Comparison of ENCODE assay signal across 8 cellular contexts in the genomic region with DNA sequence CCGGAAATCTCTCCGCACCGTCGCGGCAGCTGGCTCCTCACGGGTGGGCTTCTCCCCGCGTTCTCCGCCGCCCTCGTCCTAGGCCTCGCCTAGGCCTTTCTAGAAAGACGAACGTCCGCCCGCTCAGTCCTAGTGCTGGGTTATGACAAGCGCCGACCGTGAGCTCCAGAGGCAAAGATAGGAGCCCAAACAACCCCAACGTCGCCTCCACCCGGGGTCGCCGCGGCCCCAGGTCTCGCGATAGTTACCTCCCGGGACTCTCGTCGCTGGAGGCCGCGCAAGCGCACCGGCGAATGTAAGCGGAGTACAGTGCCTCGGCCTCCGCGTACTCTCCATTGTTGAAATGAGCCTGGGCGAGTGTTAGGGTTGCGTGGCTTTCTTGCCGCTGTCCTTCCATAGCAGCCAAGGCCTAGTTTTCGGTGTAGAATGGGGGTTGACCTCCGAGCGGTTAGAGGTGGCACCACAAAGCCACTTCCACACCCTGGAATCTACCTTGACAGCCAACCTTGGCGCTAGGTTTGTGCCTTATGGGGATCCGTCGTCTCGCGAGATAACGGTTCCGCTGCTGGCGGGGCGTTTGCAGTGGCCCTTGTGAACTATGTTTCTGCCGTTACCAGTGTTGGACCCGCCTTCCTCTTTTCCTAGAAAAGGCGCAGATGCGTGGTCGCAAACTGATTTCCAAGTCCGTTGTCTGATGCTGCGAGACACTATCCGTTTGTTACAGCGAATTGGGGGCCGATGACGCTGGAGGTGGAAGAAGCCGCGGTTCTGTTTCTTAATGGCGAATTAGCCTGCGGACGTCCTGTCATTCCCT. TPM values are rescaled to one million over a fixed set of nuclear protein-coding genes. Genes with fewer than 3 reads are reported as not detected.
DNase-seq lines count a peak whose midpoint lies in the region; ATAC-seq and TF ChIP-seq lines count a peak whose summit lies in the region.

TTC32 (minus strand) TSS at position 526 of the 814 bp plus-strand sequence; CDS start at position 397, 129 bp downstream.

- TSS peak; percentile 95 for BruUV-seq in Calu3 (replicated peaks; lab: Mats Ljungman, UMichigan)

- peak within 1 kb of the TSS; percentile 95 for H3K27ac Mint-ChIP-seq in Calu3 (ENCODE audit: unreplicated experiment)
- H3K27ac Mint-ChIP-seq in activated CD8-positive, alpha-beta memory T cell treated with anti-CD3 and anti-CD28 coated beads, Interleukin-2, amount 10 ng/mL, durations not matched to agents 7 days and 5 days = peak within 1 kb of the TSS; percentile 95

- no peaks in the 10 kb centered on the region for H3K27me3 Mint-ChIP-seq in Calu3 (ENCODE audit: unreplicated experiment)
- H3K27me3 Mint-ChIP-seq in activated CD8-positive, alpha-beta memory T cell treated with anti-CD3 and anti-CD28 coated beads, Interleukin-2, amount 10 ng/mL, durations not matched to agents 7 days and 5 days = peaks cover 13% of the 10 kb centered on the region

- no peaks in the 10 kb centered on the region for H3K4me1 Mint-ChIP-seq in Calu3 (ENCODE audit: low read depth, unreplicated experiment)
- peaks cover 49% of the 10 kb centered on the region for H3K4me1 Mint-ChIP-seq in activated CD8-positive, alpha-beta memory T cell treated with anti-CD3 and anti-CD28 coated beads, Interleukin-2, amount 10 ng/mL, durations not matched to agents 7 days and 5 days

- peak; percentile 92 for DNase-seq in Calu3
- peak; percentile 89 for DNase-seq in NT2/D1 (ENCODE audit: low read depth, low spot score)
- peak; percentile 98 for DNase-seq in activated CD8-positive, alpha-beta memory T cell treated with anti-CD3 and anti-CD28 coated beads, Interleukin-2, amount 10 ng/mL, durations not matched to agents 7 days and 5 days
- DNase-seq in mesenteric fat pad (ENCODE audit: low spot score) = peak; percentile 97
- DNase-seq in stimulated activated CD8-positive, alpha-beta memory T cell treated with anti-CD3 and anti-CD28 coated beads, Interleukin-15, amount 100 ng/mL, for 1 hour (ENCODE audit: low read depth) = peak; percentile 89

- H3K4me1 ChIP-seq in HUES48 (ENCODE audit: control insufficient read depth, insufficient read depth, low read length) (peaks cover 13% of the 10 kb centered on the region), NT2/D1 (ENCODE audit: insufficient read depth, insufficient read length) (no peaks in the 10 kb centered on the region), endocrine pancreas (ENCODE audit: control insufficient read depth, insufficient read depth, low read length) (peaks cover 13% of the 10 kb centered on the region)

- H3K27me3 ChIP-seq in HUES48 (ENCODE audit: control insufficient read depth, insufficient read depth, low read length) (no peaks in the 10 kb centered on the region), NT2/D1 (ENCODE audit: insufficient read depth, insufficient read length) (no peaks in the 10 kb centered on the region), endocrine pancreas (ENCODE audit: control insufficient read depth, insufficient read depth, low read length) (no peaks in the 10 kb centered on the region)

- peak within 1 kb of the TSS; percentile 95 for H3K27ac ChIP-seq in HUES48 (ENCODE audit: low read depth, low read length)

- H3K9me3 ChIP-seq in HUES48 (ENCODE audit: control insufficient read depth, insufficient read depth, low read length) = no peaks in the 10 kb centered on the region
- no peaks in the 10 kb centered on the region for H3K9me3 ChIP-seq in NT2/D1 (ENCODE audit: insufficient read depth, low read length)
- H3K9me3 ChIP-seq in endocrine pancreas (ENCODE audit: control insufficient read depth, low read length) = no peaks in the 10 kb centered on the region

- ATAC-seq in GM21423 (IDR thresholded peaks at IDR 0.05; ENCODE audit: unreplicated experiment) = peak; percentile 82
- peak; percentile 86 for ATAC-seq in activated CD8-positive, alpha-beta memory T cell treated with anti-CD3 and anti-CD28 coated beads, Interleukin-2, amount 10 ng/mL, durations not matched to agents 7 days and 5 days

- H3K4me3 ChIP-seq in HUES48 (ENCODE audit: low read depth, low read length) = peak within 1 kb of the TSS; percentile 88
- peak within 1 kb of the TSS; percentile 88 for H3K4me3 ChIP-seq in NT2/D1 (ENCODE audit: insufficient read length, low read depth)
- H3K4me3 ChIP-seq in endocrine pancreas (ENCODE audit: control insufficient read depth, insufficient read depth, low read length) = peak within 1 kb of the TSS; percentile 96

- CTCF ChIA-PET in Calu3 (lab: Charles Lee) = interaction anchor here (0.5 kb wide), 1 partner anchor 208 kb away, joined by 3 read pairs; no protein-coding TSS in a partner anchor
- CTCF ChIA-PET in activated CD8-positive, alpha-beta memory T cell treated with anti-CD3 and anti-CD28 coated beads, Interleukin-2, amount 10 ng/mL, durations not matched to agents 7 days and 5 days (lab: Charles Lee) = interaction anchor here (1.0 to 1.7 kb wide), 2 partner anchors 10 to 39 kb away, joined by 3 to 5 read pairs; no protein-coding TSS in a partner anchor

- intact Hi-C loops in Calu3 (cut with micrococcal nuclease; ENCODE audit: unreplicated experiment) = loop anchor here (1.0 kb wide), 1 partner anchor 32 kb away; no protein-coding TSS in a partner anchor

- peaks cover 3% of the 10 kb centered on the region; the same call in 1 of the 2 replicates for H3K36me3 ChIP-seq in HUES48 (ENCODE audit: control insufficient read depth, insufficient read depth, low read length)
- H3K36me3 ChIP-seq in NT2/D1 (ENCODE audit: insufficient read depth, insufficient read length, low read length) = peaks cover 5% of the 10 kb centered on the region
- no peaks in the 10 kb centered on the region for H3K36me3 ChIP-seq in endocrine pancreas (ENCODE audit: control insufficient read depth, insufficient read depth, low read length)

- no peak for TF ChIP-seq CTCF in Calu3 (IDR thresholded peaks at IDR 0.05; ENCODE audit: unreplicated experiment)

- no peaks in the 10 kb centered on the region for H3K9me3 Mint-ChIP-seq in Calu3 (ENCODE audit: low read depth, unreplicated experiment)
- peaks cover 7% of the 10 kb centered on the region for H3K9me3 Mint-ChIP-seq in activated CD8-positive, alpha-beta memory T cell treated with anti-CD3 and anti-CD28 coated beads, Interleukin-2, amount 10 ng/mL, durations not matched to agents 7 days and 5 days (ENCODE audit: low read depth)

- H3K4me3 Mint-ChIP-seq in Calu3 (ENCODE audit: low read depth, unreplicated experiment) = peak within 1 kb of the TSS; percentile 89
- peak within 1 kb of the TSS; percentile 85 for H3K4me3 Mint-ChIP-seq in activated CD8-positive, alpha-beta memory T cell treated with anti-CD3 and anti-CD28 coated beads, Interleukin-2, amount 10 ng/mL, durations not matched to agents 7 days and 5 days

- peak within 1 kb of the TSS; percentile 94 for H3K9ac ChIP-seq in HUES48 (ENCODE audit: low read depth, low read length)
- peak within 1 kb of the TSS; percentile 89 for H3K9ac ChIP-seq in NT2/D1 (ENCODE audit: insufficient read length, low read depth)
- peak within 1 kb of the TSS; percentile 83 for H3K9ac ChIP-seq in endocrine pancreas (ENCODE audit: control insufficient read depth, insufficient read depth, low read length)

- H3K36me3 Mint-ChIP-seq in Calu3 (ENCODE audit: insufficient read depth, unreplicated experiment) = peaks cover 28% of the 10 kb centered on the region
- H3K36me3 Mint-ChIP-seq in activated CD8-positive, alpha-beta memory T cell treated with anti-CD3 and anti-CD28 coated beads, Interleukin-2, amount 10 ng/mL, durations not matched to agents 7 days and 5 days = peaks cover 27% of the 10 kb centered on the region

RNA-seq across cellular contexts. Expression of gene TTC32, which starts in this region (rescaled TPM):
- total RNA-seq in Calu3 (2022) = 13.6 and 14.4 TPM in 2 replicates
- total RNA-seq in activated CD8-positive, alpha-beta memory T cell treated with anti-CD3 and anti-CD28 coated beads, Interleukin-2, amount 10 ng/mL, durations not matched to agents 7 days and 5 days = 10 to 100 TPM; 24.5 to 37.2 TPM
- total RNA-seq in mesenteric fat pad = 8.6 TPM

Comparison
In these comparisons a context has a peak if more than half of its experiments do, and no peak if none do; other contexts are left out.
1. Peak in every context shown above with its lines: DNase-seq, ATAC-seq, H3K4me3 ChIP-seq and H3K27ac ChIP-seq.